ENCODE assay signal across 22 cellular contexts in genomic region chr2:175135177-175135576, GRCh38.
"Had no signal": no experiment of that assay in that cellular context is flagged by ENCODE, and none has a peak within 500 bp of the region (broad histone marks: within the 10 kb centered on the region; RNA-seq: fewer than 3 reads in every experiment).

No MANE protein-coding gene starts in this region.

- H3K4me1 Mint-ChIP-seq: neural progenitor cell had no signal

- H3K9ac ChIP-seq: neural progenitor cell had no signal

- H3K27me3 Mint-ChIP-seq: activated naive CD8-positive, alpha-beta T cell had no signal

- H3K4me3 ChIP-seq: esophagus muscularis mucosa, gastroesophageal sphincter, heart right ventricle, left ventricle myocardium inferior, neural progenitor cell, prostate gland, right atrium auricular region, thoracic aorta, upper lobe of left lung had no signal

- H3K36me3 ChIP-seq: prostate gland, right atrium auricular region, thoracic aorta had no signal

- FAIRE-seq: bronchial epithelial cell had no signal

- H2AFZ ChIP-seq: neural progenitor cell had no signal

- DNase-seq: activated CD4-positive, alpha-beta T cell treated with anti-CD3 and anti-CD28 coated beads for 1 hour; activated CD4-positive, alpha-beta T cell treated with anti-CD3 and anti-CD28 coated beads, Interleukin-2, amount 50 U/mL, for 4 hours; cerebellar nuclear complex; effector CD4-positive, alpha-beta T cell; heart right ventricle; left ventricle myocardium inferior; mammary epithelial cell; midbrain; stimulated activated CD4-positive, alpha-beta T cell treated with anti-CD3 and anti-CD28 coated beads, Interleukin-4, amount 100 ng/mL, for 24 hours; T-helper 2 cell; upper lobe of left lung had no signal

- ATAC-seq: gastroesophageal sphincter; heart right ventricle; stimulated activated effector memory CD8-positive, alpha-beta T cell treated with anti-CD3 and anti-CD28 coated beads, Interleukin-12 subunit alpha, Interleukin-12 subunit beta, amount 100 ng/mL, for 72 hours had no signal

- H3K9me3 ChIP-seq: esophagus muscularis mucosa, gastroesophageal sphincter, heart right ventricle, left ventricle myocardium inferior, prostate gland, right atrium auricular region, thoracic aorta, upper lobe of left lung had no signal

- H3K4me2 ChIP-seq: neural progenitor cell had no signal

- H3K4me3 Mint-ChIP-seq: activated naive CD8-positive, alpha-beta T cell; activated T-helper 1 cell treated with anti-CD3 and anti-CD28 coated beads, Interleukin-12 subunit alpha, Interleukin-12 subunit beta, Interleukin-2, Interleukin-4 antibody, amounts not matched to agents 30 ng/mL and 10 ng/mL and 1 ng/mL, durations not matched to agents 14 hours and 24 hours and 36 hours; neural progenitor cell; stimulated activated effector memory CD8-positive, alpha-beta T cell treated with anti-CD3 and anti-CD28 coated beads, Interleukin-12 subunit alpha, Interleukin-12 subunit beta, amount 100 ng/mL, for 72 hours had no signal

- H3K9me3 Mint-ChIP-seq: activated T-helper 1 cell treated with anti-CD3 and anti-CD28 coated beads, Interleukin-12 subunit alpha, Interleukin-12 subunit beta, Interleukin-2, Interleukin-4 antibody, amounts not matched to agents 30 ng/mL and 10 ng/mL and 1 ng/mL, durations not matched to agents 14 hours and 24 hours and 36 hours; neural progenitor cell; stimulated activated effector memory CD8-positive, alpha-beta T cell treated with anti-CD3 and anti-CD28 coated beads, Interleukin-12 subunit alpha, Interleukin-12 subunit beta, amount 100 ng/mL, for 72 hours had no signal

- H3K27ac Mint-ChIP-seq: activated naive CD8-positive, alpha-beta T cell; activated T-helper 1 cell treated with anti-CD3 and anti-CD28 coated beads, Interleukin-12 subunit alpha, Interleukin-12 subunit beta, Interleukin-2, Interleukin-4 antibody, amounts not matched to agents 30 ng/mL and 10 ng/mL and 1 ng/mL, durations not matched to agents 14 hours and 24 hours and 36 hours; neural progenitor cell; stimulated activated effector memory CD8-positive, alpha-beta T cell treated with anti-CD3 and anti-CD28 coated beads, Interleukin-12 subunit alpha, Interleukin-12 subunit beta, amount 100 ng/mL, for 72 hours had no signal

- H3K4me1 ChIP-seq: neural progenitor cell, prostate gland, upper lobe of left lung had no signal

- H3K27ac ChIP-seq: esophagus muscularis mucosa, gastroesophageal sphincter, heart right ventricle, left ventricle myocardium inferior, neural progenitor cell, prostate gland, right atrium auricular region, thoracic aorta, upper lobe of left lung, VCaP had no signal

- H3K27me3 ChIP-seq: esophagus muscularis mucosa, gastroesophageal sphincter, heart right ventricle, neural progenitor cell, right atrium auricular region, upper lobe of left lung had no signal
